In genomic region chr4:2934077-2934812, GRCh38 we compare ENCODE assay signal across 1 cellular context.
TF ChIP-seq lines count a peak whose summit lies in the region.

No MANE protein-coding gene starts in this region.

TF ChIP-seq in HEK293, 187 proteins besides CTCF, POLR2A, EP300 and RAD21 (continued from another document):
- TF ChIP-seq PRDM6 (tag by site-specific recombination; IDR thresholded peaks at IDR 0.05) (no peak), GLIS2 (tag by site-specific recombination; IDR thresholded peaks at IDR 0.05) (peak; percentile 18; the same call in 1 of the 2 replicates), ZNF555 (tag by site-specific recombination; conservative IDR thresholded peaks at IDR 0.05) (no peak), ZFP41 (tag by site-specific recombination; IDR thresholded peaks at IDR 0.05; ENCODE audit: borderline replicate concordance) (no peak), ZNF830 (tag by site-specific recombination; IDR thresholded peaks at IDR 0.05; ENCODE audit: low read depth) (no peak)
